ENCODE assay signal across 8 cellular contexts in genomic region chr15:58517682-58518525, GRCh38.
A peak's percentile ranks its signal among the peaks of the same experiment; 100 is the strongest.
DNase-seq lines count a peak whose midpoint lies in the region; ATAC-seq lines count a peak whose summit lies in the region.

No MANE protein-coding gene starts in this region.

- POLR2A ChIA-PET in activated CD4-positive, alpha-beta T cell treated with anti-CD3 and anti-CD28 coated beads for 36 hours (lab: Charles Lee) = interaction anchor here (0.7 kb wide), 1 partner anchor 15 kb away, joined by 5 read pairs; no protein-coding TSS in a partner anchor

- peaks cover 3% of the 10 kb centered on the region for H3K27me3 Mint-ChIP-seq in activated CD4-positive, alpha-beta T cell treated with anti-CD3 and anti-CD28 coated beads for 36 hours
- no peaks in the 10 kb centered on the region for H3K27me3 Mint-ChIP-seq in activated T-helper 2 cell treated with anti-CD3 and anti-CD28 coated beads, Interferon-gamma antibody, Interleukin-2, Interleukin-4, amounts not matched to agents 10 μg/mL and 5 μg/mL and 100 μg/mL, durations not matched to agents 14 hours and 24 hours and 36 hours (ENCODE audit: low read depth)

- peak; percentile 17 for ATAC-seq in activated CD4-positive, alpha-beta T cell treated with anti-CD3 and anti-CD28 coated beads for 36 hours
- peak; percentile 65 for ATAC-seq in HG03354 (IDR thresholded peaks at IDR 0.05; ENCODE audit: poor library complexity, severe bottlenecking, unreplicated experiment)
- peak; percentile 7 for ATAC-seq in stimulated activated naive CD8-positive, alpha-beta T cell treated with anti-CD3 and anti-CD28 coated beads, Interleukin-15, Interleukin-2, amounts not matched to agents 100 U/mL and 50 U/mL, for 24 hours

- peak; percentile 35 for DNase-seq in activated CD4-positive, alpha-beta T cell treated with anti-CD3 and anti-CD28 coated beads for 36 hours
- DNase-seq in activated CD4-positive, alpha-beta T cell treated with anti-CD3 and anti-CD28 coated beads for 4 hours = no peak
- no peak for DNase-seq in activated T-helper 2 cell treated with anti-CD3 and anti-CD28 coated beads, Interferon-gamma antibody, Interleukin-2, Interleukin-4, amounts not matched to agents 10 μg/mL and 5 μg/mL and 100 μg/mL, durations not matched to agents 14 hours and 24 hours and 36 hours (ENCODE audit: low spot score)
- DNase-seq in stimulated activated naive CD8-positive, alpha-beta T cell treated with anti-CD3 and anti-CD28 coated beads, Interleukin-15, Interleukin-2, amounts not matched to agents 100 U/mL and 50 U/mL, for 24 hours = peak; percentile 24
- no peak for DNase-seq in DMS53 treated with DMSO at 0.1 percent for 48 hours (lab: John Stamatoyannopoulos, UW; ENCODE audit: unreplicated experiment)
- DNase-seq in NCI-H1930 (lab: John Stamatoyannopoulos, UW) = no peak
- DNase-seq in cerebellar cortex (ENCODE audit: low spot score) = no peak

- intact Hi-C loops in activated CD4-positive, alpha-beta T cell treated with anti-CD3 and anti-CD28 coated beads for 36 hours (cut with DNase I, micrococcal nuclease) = loop anchor here (2.0 to 5.0 kb wide), 4 partner anchors 45 to 254 kb away; partner anchors contain the start of gene MINDY2 (in 1 of the 2)
- intact Hi-C loops in activated T-helper 2 cell treated with anti-CD3 and anti-CD28 coated beads, Interferon-gamma antibody, Interleukin-2, Interleukin-4, amounts not matched to agents 10 μg/mL and 5 μg/mL and 100 μg/mL, durations not matched to agents 14 hours and 24 hours and 36 hours (cut with micrococcal nuclease) = loop anchor here (1.0 to 5.0 kb wide), 6 partner anchors 27 to 291 kb away; no protein-coding TSS in a partner anchor

- H3K4me3 Mint-ChIP-seq in activated CD4-positive, alpha-beta T cell treated with anti-CD3 and anti-CD28 coated beads for 36 hours = no peak overlapping the region
- peak overlapping the region; percentile 18 for H3K4me3 Mint-ChIP-seq in activated T-helper 2 cell treated with anti-CD3 and anti-CD28 coated beads, Interferon-gamma antibody, Interleukin-2, Interleukin-4, amounts not matched to agents 10 μg/mL and 5 μg/mL and 100 μg/mL, durations not matched to agents 14 hours and 24 hours and 36 hours (ENCODE audit: low read depth)

- CTCF ChIA-PET in activated CD4-positive, alpha-beta T cell treated with anti-CD3 and anti-CD28 coated beads for 36 hours (lab: Charles Lee) = interaction anchor here (0.9 to 1.7 kb wide), 7 partner anchors 11 to 290 kb away, joined by 3 to 5 read pairs (median 4); partner anchors contain the start of gene MINDY2

- H3K36me3 Mint-ChIP-seq in activated CD4-positive, alpha-beta T cell treated with anti-CD3 and anti-CD28 coated beads for 36 hours (ENCODE audit: low read depth) = peaks cover 7% of the 10 kb centered on the region
- H3K36me3 Mint-ChIP-seq in activated T-helper 2 cell treated with anti-CD3 and anti-CD28 coated beads, Interferon-gamma antibody, Interleukin-2, Interleukin-4, amounts not matched to agents 10 μg/mL and 5 μg/mL and 100 μg/mL, durations not matched to agents 14 hours and 24 hours and 36 hours (ENCODE audit: low read depth) = peaks cover 14% of the 10 kb centered on the region

- H3K27ac Mint-ChIP-seq in activated CD4-positive, alpha-beta T cell treated with anti-CD3 and anti-CD28 coated beads for 36 hours = peak overlapping the region; percentile 40
- H3K27ac Mint-ChIP-seq in activated T-helper 2 cell treated with anti-CD3 and anti-CD28 coated beads, Interferon-gamma antibody, Interleukin-2, Interleukin-4, amounts not matched to agents 10 μg/mL and 5 μg/mL and 100 μg/mL, durations not matched to agents 14 hours and 24 hours and 36 hours = peak overlapping the region; percentile 84

- peaks cover 11% of the 10 kb centered on the region for H3K9me3 Mint-ChIP-seq in activated CD4-positive, alpha-beta T cell treated with anti-CD3 and anti-CD28 coated beads for 36 hours (ENCODE audit: low read depth)
- peaks cover 14% of the 10 kb centered on the region for H3K9me3 Mint-ChIP-seq in activated T-helper 2 cell treated with anti-CD3 and anti-CD28 coated beads, Interferon-gamma antibody, Interleukin-2, Interleukin-4, amounts not matched to agents 10 μg/mL and 5 μg/mL and 100 μg/mL, durations not matched to agents 14 hours and 24 hours and 36 hours

- peaks cover 51% of the 10 kb centered on the region for H3K4me1 Mint-ChIP-seq in activated CD4-positive, alpha-beta T cell treated with anti-CD3 and anti-CD28 coated beads for 36 hours
- H3K4me1 Mint-ChIP-seq in activated T-helper 2 cell treated with anti-CD3 and anti-CD28 coated beads, Interferon-gamma antibody, Interleukin-2, Interleukin-4, amounts not matched to agents 10 μg/mL and 5 μg/mL and 100 μg/mL, durations not matched to agents 14 hours and 24 hours and 36 hours (ENCODE audit: low read depth) = peaks cover 54% of the 10 kb centered on the region

Comparison
In these comparisons a context has a peak if more than half of its experiments do, and no peak if none do; other contexts are left out.
1. DNase-seq: peak in activated CD4-positive, alpha-beta T cell treated with anti-CD3 and anti-CD28 coated beads for 36 hours (single experiment) and stimulated activated naive CD8-positive, alpha-beta T cell treated with anti-CD3 and anti-CD28 coated beads, Interleukin-15, Interleukin-2, amounts not matched to agents 100 U/mL and 50 U/mL, for 24 hours (single experiment); none in activated CD4-positive, alpha-beta T cell treated with anti-CD3 and anti-CD28 coated beads for 4 hours (0 of 2), activated T-helper 2 cell treated with anti-CD3 and anti-CD28 coated beads, Interferon-gamma antibody, Interleukin-2, Interleukin-4, amounts not matched to agents 10 μg/mL and 5 μg/mL and 100 μg/mL, durations not matched to agents 14 hours and 24 hours and 36 hours (single experiment), DMS53 treated with DMSO at 0.1 percent for 48 hours (single experiment), NCI-H1930 (0 of 2) and cerebellar cortex (single experiment).
2. ATAC-seq: peak in every context shown above with its lines; median percentile 65 in HG03354; 17 in activated CD4-positive, alpha-beta T cell treated with anti-CD3 and anti-CD28 coated beads for 36 hours; 7 in stimulated activated naive CD8-positive, alpha-beta T cell treated with anti-CD3 and anti-CD28 coated beads, Interleukin-15, Interleukin-2, amounts not matched to agents 100 U/mL and 50 U/mL, for 24 hours.